ENCODE assay signal across 31 cellular contexts in genomic region chr19:30525383-30525782, GRCh38.
"Had no signal": no experiment of that assay in that cellular context is flagged by ENCODE, and none has a peak within 500 bp of the region (broad histone marks: within the 10 kb centered on the region; RNA-seq: fewer than 3 reads in every experiment).

No MANE protein-coding gene starts in this region.

- H3K9me3 ChIP-seq: SJCRH30 had no signal

- H3K4me3 Mint-ChIP-seq: activated CD4-positive, alpha-beta T cell treated with anti-CD3 and anti-CD28 coated beads, Interleukin-2, amount 10 ng/mL, durations not matched to agents 24 days and 14 days; activated CD8-positive, alpha-beta T cell treated with anti-CD3 and anti-CD28 coated beads for 36 hours; activated naive CD8-positive, alpha-beta T cell treated with anti-CD3 and anti-CD28 coated beads for 36 hours; activated T-cell treated with anti-CD3 and anti-CD28 coated beads, Interleukin-2, amount 50 U/mL, for 72 hours; activated T-helper 17 cell treated with anti-CD3 and anti-CD28 coated beads, Interleukin-2, amount 50 U/mL, for 72 hours had no signal

- ATAC-seq: activated CD8-positive, alpha-beta T cell treated with anti-CD3 and anti-CD28 coated beads for 36 hours; activated T-cell treated with anti-CD3 and anti-CD28 coated beads, Interleukin-2, amount 50 U/mL, for 72 hours; activated T-helper 17 cell treated with anti-CD3 and anti-CD28 coated beads, Interleukin-2, amount 50 U/mL, for 72 hours had no signal

- H3K36me3 ChIP-seq: brain microvascular endothelial cell, SJCRH30 had no signal

- H3K27ac ChIP-seq: brain microvascular endothelial cell, PC-9, RWPE1, SJCRH30, SK-N-MC had no signal

- DNase-seq: activated CD4-positive, alpha-beta T cell treated with anti-CD3 and anti-CD28 coated beads, Interleukin-2, amount 10 ng/mL, durations not matched to agents 24 days and 14 days; activated CD4-positive, alpha-beta T cell treated with anti-CD3 and anti-CD28 coated beads, Interleukin-2, amount 50 U/mL, for 4 hours; activated CD8-positive, alpha-beta T cell treated with anti-CD3 and anti-CD28 coated beads for 36 hours; activated effector memory CD4-positive, alpha-beta T cell treated with anti-CD3 and anti-CD28 coated beads, Interleukin-2, amount 50 U/mL, for 16 hours; activated naive CD4-positive, alpha-beta T cell; activated naive CD4-positive, alpha-beta T cell treated with anti-CD3 and anti-CD28 coated beads, Interleukin-2, amount 50 U/mL, for 16 hours; activated naive CD8-positive, alpha-beta T cell treated with anti-CD3 and anti-CD28 coated beads for 36 hours; activated T-cell treated with anti-CD3 and anti-CD28 coated beads, Interleukin-2, amount 50 U/mL, for 1 hour; activated T-cell treated with anti-CD3 and anti-CD28 coated beads, Interleukin-2, amount 50 U/mL, for 72 hours; amniotic stem cell; aorta; brain microvascular endothelial cell; Karpas-422; KBM-7; NCI-H1105; NCI-H1436; NCI-H1694; NCI-H1930; NCI-H2081 treated with DMSO at 0.1 percent for 48 hours; NCI-H226; NCI-H446 treated with DMSO at 0.1 percent for 48 hours; NCI-H524; NCI-H69; NK-92 treated with Interleukin-12 subunit alpha and Interleukin-12 subunit beta, amount 100 ng/mL, for 24 hours; PC-9; SHP77; SJCRH30; T1000 had no signal

- H3K9me3 Mint-ChIP-seq: activated CD4-positive, alpha-beta T cell treated with anti-CD3 and anti-CD28 coated beads, Interleukin-2, amount 10 ng/mL, durations not matched to agents 24 days and 14 days; activated CD8-positive, alpha-beta T cell treated with anti-CD3 and anti-CD28 coated beads for 36 hours; activated naive CD8-positive, alpha-beta T cell treated with anti-CD3 and anti-CD28 coated beads for 36 hours; activated T-cell treated with anti-CD3 and anti-CD28 coated beads, Interleukin-2, amount 50 U/mL, for 72 hours; activated T-helper 17 cell treated with anti-CD3 and anti-CD28 coated beads, Interleukin-2, amount 50 U/mL, for 72 hours had no signal

- H3K4me1 Mint-ChIP-seq: activated CD4-positive, alpha-beta T cell treated with anti-CD3 and anti-CD28 coated beads, Interleukin-2, amount 10 ng/mL, durations not matched to agents 24 days and 14 days; activated naive CD8-positive, alpha-beta T cell treated with anti-CD3 and anti-CD28 coated beads for 36 hours; activated T-helper 17 cell treated with anti-CD3 and anti-CD28 coated beads, Interleukin-2, amount 50 U/mL, for 72 hours had no signal

- H3K4me3 ChIP-seq: PC-9, SJCRH30, SK-N-MC had no signal

- H3K27ac Mint-ChIP-seq: activated CD4-positive, alpha-beta T cell treated with anti-CD3 and anti-CD28 coated beads, Interleukin-2, amount 10 ng/mL, durations not matched to agents 24 days and 14 days; activated CD8-positive, alpha-beta T cell treated with anti-CD3 and anti-CD28 coated beads for 36 hours; activated naive CD8-positive, alpha-beta T cell treated with anti-CD3 and anti-CD28 coated beads for 36 hours; activated T-cell treated with anti-CD3 and anti-CD28 coated beads, Interleukin-2, amount 50 U/mL, for 72 hours; activated T-helper 17 cell treated with anti-CD3 and anti-CD28 coated beads, Interleukin-2, amount 50 U/mL, for 72 hours had no signal

- H3K27me3 Mint-ChIP-seq: activated CD4-positive, alpha-beta T cell treated with anti-CD3 and anti-CD28 coated beads, Interleukin-2, amount 10 ng/mL, durations not matched to agents 24 days and 14 days; activated CD8-positive, alpha-beta T cell treated with anti-CD3 and anti-CD28 coated beads for 36 hours; activated naive CD8-positive, alpha-beta T cell treated with anti-CD3 and anti-CD28 coated beads for 36 hours had no signal

- H3K27me3 ChIP-seq: brain microvascular endothelial cell, SJCRH30 had no signal

- H3K36me3 Mint-ChIP-seq: activated naive CD8-positive, alpha-beta T cell treated with anti-CD3 and anti-CD28 coated beads for 36 hours had no signal
